Comparison of ENCODE assay signal across 9 cellular contexts in genomic region chr5:54651482-54652076, GRCh38.
DNase-seq lines count a peak whose midpoint lies in the region; ATAC-seq, FAIRE-seq and TF ChIP-seq lines count a peak whose summit lies in the region.
"Had no signal": no experiment of that assay in that cellular context is flagged by ENCODE, and none has a peak within 500 bp of the region (broad histone marks: within the 10 kb centered on the region; RNA-seq: fewer than 3 reads in every experiment).

No MANE protein-coding gene starts in this region.

- WGBS in liver: 42% methylated on average over 6 of the region's 6 CpGs
- 1% methylated on average over 5 of the region's 6 CpGs for WGBS in HepG2 (ENCODE audit: low lambda C conversion rate)
- WGBS in aorta, 2 donors: 1 to 9% methylated on average over 6 of the region's 6 CpGs
- 92 to 96% methylated on average over 5 to 6 of the region's 6 CpGs for WGBS in endodermal cell (ENCODE audit: insufficient coverage in 1 of 2, insufficient read length in 1 of 2), 2 experiments

- FAIRE-seq in HepG2 (lab: Jason Lieb, UNC): no peak

- DNase-seq in HepG2 (ENCODE audit: low spot score): no peak
- DNase-seq in breast epithelium (ENCODE audit: low spot score in 2 of 2): peak; percentile 62 to 96
- peak; percentile 62 for DNase-seq in kidney epithelial cell (ENCODE audit: low read depth)
- DNase-seq in aorta: peak; percentile 93 to 95
- DNase-seq in activated gamma-delta T cell (lab: John Stamatoyannopoulos, UW): no peak
- no peak for DNase-seq in naive thymus-derived CD8-positive, alpha-beta T cell
- DNase-seq in endodermal cell: no peak
- DNase-seq: activated CD4-positive, alpha-beta T cell treated with anti-CD3 and anti-CD28 coated beads, Interleukin-2, amount 50 U/mL, for 1 hour had no signal

- H3K4me3 ChIP-seq in liver (ENCODE audit: low read depth in 1 of 3, low read length in 3 of 3) (no peak overlapping the region), HepG2 (replicated peaks in 1 of 3; ENCODE audit: insufficient read depth in 1 of 3, low read depth in 2 of 3, low read length in 3 of 3) (no peak overlapping the region), breast epithelium (no peak overlapping the region), kidney epithelial cell (ENCODE audit: low read depth, low read length) (no peak overlapping the region), aorta (ENCODE audit: low read length in 2 of 2) (no peak overlapping the region), endodermal cell (ENCODE audit: low read length) (no peak overlapping the region)

- H3K9me3 Mint-ChIP-seq in naive thymus-derived CD8-positive, alpha-beta T cell: peaks cover 0 to 12% (median 0%) of the 10 kb centered on the region in 9 donors
- H3K9me3 Mint-ChIP-seq in endodermal cell: peaks cover 11% of the 10 kb centered on the region

- H3K9me3 ChIP-seq in liver (ENCODE audit: control insufficient read depth in 4 of 4, low read length in 3 of 4) (no peaks in the 10 kb centered on the region), HepG2 (ENCODE audit: low read length) (no peaks in the 10 kb centered on the region), breast epithelium (no peaks in the 10 kb centered on the region), aorta (ENCODE audit: control insufficient read depth, low read length) (no peaks in the 10 kb centered on the region), endodermal cell (ENCODE audit: control insufficient read depth, low read length) (no peaks in the 10 kb centered on the region)

- peak overlapping the region; percentile 21 to 66 for H3K27ac ChIP-seq in liver (ENCODE audit: low read depth in 1 of 2, low read length in 2 of 2)
- H3K27ac ChIP-seq in HepG2 (ENCODE audit: extremely low read length, insufficient read depth, low read length): no peak overlapping the region
- H3K27ac ChIP-seq in breast epithelium: peak overlapping the region in 1 of 2 donors; percentile 34
- H3K27ac ChIP-seq in aorta (ENCODE audit: low read depth in 1 of 2, low read length in 2 of 2): peak overlapping the region; percentile 71 to 84
- H3K27ac ChIP-seq in endodermal cell (ENCODE audit: low read depth, low read length): no peak overlapping the region

- H3K27me3 ChIP-seq in liver (ENCODE audit: control insufficient read depth in 4 of 4, insufficient read depth in 4 of 4, low read length in 3 of 4) (no peaks in the 10 kb centered on the region), HepG2 (ENCODE audit: control insufficient read depth in 1 of 2, insufficient read depth in 2 of 2, low read length in 2 of 2) (no peaks in the 10 kb centered on the region; a peak in 1 of 5 replicates), breast epithelium (no peaks in the 10 kb centered on the region), kidney epithelial cell (ENCODE audit: control insufficient read depth, insufficient read depth, low read length) (no peaks in the 10 kb centered on the region), aorta (ENCODE audit: control insufficient read depth in 1 of 2, insufficient read depth in 2 of 2, low read length in 1 of 2) (no peaks in the 10 kb centered on the region), endodermal cell (ENCODE audit: control insufficient read depth, insufficient read depth, low read length, poor library complexity, severe bottlenecking) (no peaks in the 10 kb centered on the region)

- peaks cover 0 to 6% (median 0%) of the 10 kb centered on the region in 3 donors for H3K36me3 Mint-ChIP-seq in naive thymus-derived CD8-positive, alpha-beta T cell
- peaks cover 3% of the 10 kb centered on the region for H3K36me3 Mint-ChIP-seq in endodermal cell (ENCODE audit: low read depth)

- peaks cover 16 to 51% (median 31%) of the 10 kb centered on the region in 4 donors for H3K4me1 Mint-ChIP-seq in naive thymus-derived CD8-positive, alpha-beta T cell
- H3K4me1 Mint-ChIP-seq in endodermal cell: peaks cover 6% of the 10 kb centered on the region

- H3K4me3 Mint-ChIP-seq in naive thymus-derived CD8-positive, alpha-beta T cell: no peak overlapping the region
- H3K4me3 Mint-ChIP-seq in endodermal cell: no peak overlapping the region

- no peaks in the 10 kb centered on the region for H4K20me1 ChIP-seq in HepG2 (ENCODE audit: insufficient read depth, low read length)

- TF ChIP-seq RAD21 in liver (IDR thresholded peaks at IDR 0.05): peak; percentile 35 to 60
- no peak for TF ChIP-seq RAD21 in HepG2 (CRISPR knock-in tag; IDR thresholded peaks at IDR 0.05)

- peaks cover 0 to 11% (median 0%) of the 10 kb centered on the region in 4 donors for H3K4me1 ChIP-seq in liver (ENCODE audit: control insufficient read depth in 4 of 4, insufficient read depth in 4 of 4, low read length in 3 of 4)
- no peaks in the 10 kb centered on the region for H3K4me1 ChIP-seq in HepG2 (ENCODE audit: insufficient read depth, low read length)
- H3K4me1 ChIP-seq in breast epithelium: peaks cover 5 to 10% of the 10 kb centered on the region in 2 donors
- H3K4me1 ChIP-seq in aorta (ENCODE audit: control insufficient read depth in 1 of 2, insufficient read depth in 2 of 2, low read length in 2 of 2): peaks cover 3 to 11% of the 10 kb centered on the region in 2 donors
- peaks cover 2% of the 10 kb centered on the region for H3K4me1 ChIP-seq in endodermal cell (ENCODE audit: control insufficient read depth, insufficient read depth, low read length)

- H3K27me3 Mint-ChIP-seq in naive thymus-derived CD8-positive, alpha-beta T cell: no peaks in the 10 kb centered on the region
- no peaks in the 10 kb centered on the region for H3K27me3 Mint-ChIP-seq in endodermal cell (ENCODE audit: insufficient read depth)

- in situ Hi-C loops in HepG2 (cut with HindIII; ENCODE audit: extremely low pct_ligation_motif_present, low pct_unique_long_range_greater_than_20kb): no loop called here

- ATAC-seq in HepG2: no peak
- ATAC-seq in aorta (ENCODE audit: low FRiP score): peak; percentile 56
- no peak for ATAC-seq in naive thymus-derived CD8-positive, alpha-beta T cell

- CTCF ChIA-PET in HepG2 (lab: Yijun Ruan, JAX; ENCODE audit: low intra/inter-chr PET ratio, low total read pairs): no interaction called here

- H3K4me2 ChIP-seq in HepG2 (ENCODE audit: low read depth, low read length): no peak overlapping the region

- POLR2A ChIA-PET in HepG2 (lab: Yijun Ruan, JAX): no interaction called here
- POLR2A ChIA-PET in naive thymus-derived CD8-positive, alpha-beta T cell (lab: Charles Lee): no interaction called here

- no peaks in the 10 kb centered on the region for H3K79me2 ChIP-seq in HepG2 (ENCODE audit: insufficient read depth, low read length)

- TF ChIP-seq POLR2A in HepG2 (IDR thresholded peaks at IDR 0.05; ENCODE audit: insufficient read depth in 1 of 2, low read depth in 2 of 2, low read length in 2 of 2): no peak
- no peak for TF ChIP-seq POLR2A in breast epithelium (IDR thresholded peaks at IDR 0.05)

- peak overlapping the region in 2 of 10 donors; percentile 15 to 64 for H3K27ac Mint-ChIP-seq in naive thymus-derived CD8-positive, alpha-beta T cell
- H3K27ac Mint-ChIP-seq in endodermal cell: no peak overlapping the region

- H3K9ac ChIP-seq in liver (ENCODE audit: low read depth in 1 of 2, low read length in 2 of 2): peak overlapping the region in 1 of 2 donors; percentile 22
- H3K9ac ChIP-seq in HepG2 (ENCODE audit: insufficient read depth, low read depth, low read length): no peak overlapping the region
- H3K9ac ChIP-seq in endodermal cell (ENCODE audit: extremely low read depth, low read length, poor library complexity, severe bottlenecking): no peak overlapping the region

- no peaks in the 10 kb centered on the region for H3K36me3 ChIP-seq in liver (ENCODE audit: control insufficient read depth in 4 of 4, insufficient read depth in 3 of 4, low read depth in 1 of 4, low read length in 3 of 4)
- H3K36me3 ChIP-seq in HepG2 (replicated peaks in 1 of 2; ENCODE audit: control insufficient read depth in 1 of 2, insufficient read depth in 2 of 2, low read length in 2 of 2): no peaks in the 10 kb centered on the region
- H3K36me3 ChIP-seq in breast epithelium: no peaks in the 10 kb centered on the region
- no peaks in the 10 kb centered on the region for H3K36me3 ChIP-seq in kidney epithelial cell (ENCODE audit: control insufficient read depth, insufficient read depth, low read length)
- H3K36me3 ChIP-seq in aorta (ENCODE audit: control insufficient read depth in 1 of 2, insufficient read depth in 2 of 2, low read length in 1 of 2): no peaks in the 10 kb centered on the region
- H3K36me3 ChIP-seq in endodermal cell (ENCODE audit: control insufficient read depth, insufficient read depth, low read length): no peaks in the 10 kb centered on the region

- TF ChIP-seq CTCF in liver (IDR thresholded peaks at IDR 0.05; ENCODE audit: low read depth, low read length, missing input control) (no peak), HepG2 (CRISPR knock-in tag; IDR thresholded peaks at IDR 0.05) (no peak), breast epithelium (IDR thresholded peaks at IDR 0.05) (no peak), kidney epithelial cell (IDR thresholded peaks at IDR 0.05; ENCODE audit: insufficient read depth, low read length, poor library complexity, severe bottlenecking) (no peak), endodermal cell (conservative IDR thresholded peaks at IDR 0.05) (no peak)

- TF ChIP-seq EP300 in HepG2 (IDR thresholded peaks at IDR 0.05; ENCODE audit: low read depth in 2 of 2, low read length in 2 of 2): no peak
- no peak for TF ChIP-seq EP300 in HepG2 (CRISPR knock-in tag; IDR thresholded peaks at IDR 0.05; ENCODE audit: borderline replicate concordance)

- no peak overlapping the region for H2AFZ ChIP-seq in HepG2 (ENCODE audit: low read length)

- intact Hi-C loops in HepG2 (cut with micrococcal nuclease; ENCODE audit: unreplicated experiment): no loop called here
- intact Hi-C loops in breast epithelium (cut with DNase I; ENCODE audit: low total_unique reads): no loop called here
- intact Hi-C loops in aorta (cut with DNase I): no loop called here

- no TSS peak for BruUV-seq in HepG2 (replicated peaks; lab: Mats Ljungman, UMichigan)

TF ChIP-seq in liver, 16 proteins besides CTCF, POLR2A, EP300 and RAD21 (continues in another document):
- TF ChIP-seq NR2F2 (IDR thresholded peaks at IDR 0.05) (no peak), GABPA (IDR thresholded peaks at IDR 0.05 in 1 of 2, conservative IDR thresholded peaks at IDR 0.05 in 1 of 2) (no peak), TAF1 (conservative IDR thresholded peaks at IDR 0.05) (no peak), FOXA1 (IDR thresholded peaks at IDR 0.05) (no peak), YY1 (IDR thresholded peaks at IDR 0.05) (peak; percentile 48)

Comparison
In these comparisons a context has a peak if more than half of its experiments do, and no peak if none do; other contexts are left out.
1. H3K27ac ChIP-seq: peak in liver (2 of 2) and aorta (2 of 2); none in HepG2 (single experiment) and endodermal cell (single experiment).
2. DNase-seq: peak in breast epithelium (2 of 2), kidney epithelial cell (single experiment) and aorta (2 of 2); none in HepG2 (single experiment), activated gamma-delta T cell (single experiment), naive thymus-derived CD8-positive, alpha-beta T cell (0 of 10) and endodermal cell (single experiment).